15 cellular contexts compared by ENCODE assay signal in the genomic region with DNA sequence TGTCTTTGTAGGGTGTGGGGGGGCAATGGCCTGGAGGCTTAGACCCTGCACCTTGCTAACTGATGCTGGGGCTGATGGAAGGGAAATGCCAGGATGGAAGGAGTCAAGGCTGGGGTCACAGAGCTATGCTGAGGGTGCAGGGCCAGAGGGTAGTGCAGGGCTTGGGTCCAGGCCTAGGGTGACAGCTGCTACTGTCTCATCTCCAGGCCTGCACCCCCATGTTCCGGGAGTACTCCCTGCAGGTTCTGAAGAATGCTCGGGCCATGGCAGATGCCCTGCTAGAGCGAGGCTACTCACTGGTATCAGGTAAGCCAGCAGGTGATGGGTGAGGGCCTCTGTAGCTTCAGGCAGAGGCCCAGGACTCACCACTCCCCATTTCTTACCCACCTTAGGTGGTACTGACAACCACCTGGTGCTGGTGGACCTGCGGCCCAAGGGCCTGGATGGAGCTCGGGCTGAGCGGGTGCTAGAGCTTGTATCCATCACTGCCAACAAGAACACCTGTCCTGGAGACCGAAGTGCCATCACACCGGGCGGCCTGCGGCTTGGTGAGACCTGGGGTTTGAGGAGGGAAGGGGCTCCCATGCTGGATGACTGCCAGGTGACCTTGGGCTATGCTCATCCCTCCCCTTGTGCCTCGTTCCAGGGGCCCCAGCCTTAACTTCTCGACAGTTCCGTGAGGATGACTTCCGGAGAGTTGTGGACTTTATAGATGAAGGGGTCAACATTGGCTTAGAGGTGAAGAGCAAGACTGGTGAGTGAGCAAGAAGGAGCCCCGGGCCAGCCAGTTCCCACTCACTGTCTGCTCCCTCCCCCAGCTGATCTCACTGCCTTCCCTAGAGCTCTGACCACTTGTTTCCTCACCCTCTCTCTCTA. TPM values are rescaled to one million over a fixed set of nuclear protein-coding genes. Genes with fewer than 3 reads are reported as not detected.
DNase-seq lines count a peak whose midpoint lies in the region; ATAC-seq and TF ChIP-seq lines count a peak whose summit lies in the region.
"Had no signal": no experiment of that assay in that cellular context is flagged by ENCODE, and none has a peak within 500 bp of the region (broad histone marks: within the 10 kb centered on the region; RNA-seq: fewer than 3 reads in every experiment).

No MANE protein-coding gene starts in this region.

- no peak overlapping the region for H3K4me3 Mint-ChIP-seq in WTC11
- no peak overlapping the region for H3K4me3 Mint-ChIP-seq in naive thymus-derived CD4-positive, alpha-beta T cell
- no peak overlapping the region for H3K4me3 Mint-ChIP-seq in mesothelial cell of epicardium

- TF ChIP-seq CTCF in WTC11 (IDR thresholded peaks at IDR 0.05) (no peak), mesothelial cell of epicardium (IDR thresholded peaks at IDR 0.05; ENCODE audit: unreplicated experiment) (no peak)

- intact Hi-C loops in sciatic nerve (cut with DNase I) = no loop called here
- intact Hi-C loops in naive thymus-derived CD4-positive, alpha-beta T cell (cut with micrococcal nuclease) = no loop called here

- peak overlapping the region; percentile 53; the same call in 1 of the 2 replicates for H3K27ac Mint-ChIP-seq in WTC11
- no peak overlapping the region for H3K27ac Mint-ChIP-seq in naive thymus-derived CD4-positive, alpha-beta T cell
- no peak overlapping the region for H3K27ac Mint-ChIP-seq in mesothelial cell of epicardium

- H3K4me3 ChIP-seq in GM23248 = no peak overlapping the region
- H3K4me3 ChIP-seq in naive thymus-derived CD4-positive, alpha-beta T cell (ENCODE audit: low read length) = no peak overlapping the region
- H3K4me3 ChIP-seq: uterus had no signal

- H3K9me3 Mint-ChIP-seq in WTC11 (no peaks in the 10 kb centered on the region), mesothelial cell of epicardium (no peaks in the 10 kb centered on the region)
- H3K9me3 Mint-ChIP-seq in naive thymus-derived CD4-positive, alpha-beta T cell = no peaks in the 10 kb centered on the region

- H3K4me1 ChIP-seq in GM23248 (ENCODE audit: insufficient read depth) = peaks cover 14% of the 10 kb centered on the region
- peaks cover 24 to 45% of the 10 kb centered on the region in 2 donors for H3K4me1 ChIP-seq in naive thymus-derived CD4-positive, alpha-beta T cell (ENCODE audit: control insufficient read depth in 2 of 2, insufficient read depth in 2 of 2, low read length in 2 of 2)
- H3K4me1 ChIP-seq: uterus had no signal

- H3K27me3 ChIP-seq in GM23248 (replicated peaks; ENCODE audit: insufficient read depth) = no peaks in the 10 kb centered on the region
- peaks cover 0 to 3% of the 10 kb centered on the region in 2 donors for H3K27me3 ChIP-seq in naive thymus-derived CD4-positive, alpha-beta T cell (ENCODE audit: control insufficient read depth in 2 of 2, insufficient read depth in 2 of 2, low read length in 2 of 2)
- H3K27me3 ChIP-seq: uterus had no signal

- no peaks in the 10 kb centered on the region for H3K9me2 ChIP-seq in GM23248 (ENCODE audit: insufficient read depth)

- 85% methylated on average over 15 of the region's 15 CpGs for WGBS in GM23248 (ENCODE audit: low coverage in 1 of 2, low lambda C conversion rate in 2 of 2, missing lambda C conversion rate in 2 of 2), 2 experiments

- peaks cover 35% of the 10 kb centered on the region for H3K36me3 Mint-ChIP-seq in WTC11
- peaks cover 13 to 29% (median 18%) of the 10 kb centered on the region in 5 donors for H3K36me3 Mint-ChIP-seq in naive thymus-derived CD4-positive, alpha-beta T cell
- peaks cover 26% of the 10 kb centered on the region for H3K36me3 Mint-ChIP-seq in mesothelial cell of epicardium

- peaks cover 46% of the 10 kb centered on the region for H3F3A ChIP-seq in GM23248 (ENCODE audit: insufficient read depth)

- in situ Hi-C loops in GM23248 (cut with MboI) (no loop called here), KBM-7 (cut with MboI; ENCODE audit: low pct_unique_long_range_greater_than_20kb, low sequenced_read_pairs) (no loop called here)

- POLR2A ChIA-PET in WTC11 (lab: Charles Lee) = no interaction called here
- POLR2A ChIA-PET in naive thymus-derived CD4-positive, alpha-beta T cell (lab: Charles Lee) = interaction anchor here (0.9 to 1.3 kb wide), 2 partner anchors 14 to 20 kb away, joined by 3 to 6 read pairs; no protein-coding TSS in a partner anchor

- H3K9ac ChIP-seq in GM23248 = no peak overlapping the region

- H3K79me2 ChIP-seq in GM23248 (ENCODE audit: insufficient read depth) = peaks cover 35% of the 10 kb centered on the region

- H3K27me3 Mint-ChIP-seq in WTC11 (ENCODE audit: low read depth) (peaks cover 55% of the 10 kb centered on the region), mesothelial cell of epicardium (ENCODE audit: low read depth) (peaks cover 45% of the 10 kb centered on the region)
- peaks cover 16 to 26% (median 23%) of the 10 kb centered on the region in 5 donors for H3K27me3 Mint-ChIP-seq in naive thymus-derived CD4-positive, alpha-beta T cell

- peak; percentile 77 for DNase-seq in GM23248
- DNase-seq in WTC11 (ENCODE audit: low spot score) = no peak
- peak; percentile 51 for DNase-seq in fibroblast of the conjunctiva (ENCODE audit: low read depth)
- peak; percentile 63 for DNase-seq in sciatic nerve (ENCODE audit: low spot score)
- DNase-seq in naive thymus-derived CD4-positive, alpha-beta T cell = no peak
- no peak for DNase-seq in mesothelial cell of epicardium (ENCODE audit: low spot score in 2 of 2, unreplicated experiment in 2 of 2)
- DNase-seq in KBM-7 = no peak
- DNase-seq: activated CD4-positive, alpha-beta T cell treated with anti-CD3 and anti-CD28 coated beads for 4 hours; activated effector memory CD4-positive, alpha-beta T cell treated with anti-CD3 and anti-CD28 coated beads, Interleukin-2, amount 50 U/mL, for 16 hours; dermis blood vessel endothelial cell; head of caudate nucleus; NCI-H526; uterus had no signal

- H3K9me3 ChIP-seq in GM23248 (ENCODE audit: low read depth) = no peaks in the 10 kb centered on the region
- H3K9me3 ChIP-seq in naive thymus-derived CD4-positive, alpha-beta T cell (ENCODE audit: control insufficient read depth in 2 of 3, low read length in 3 of 3) = no peaks in the 10 kb centered on the region
- H3K9me3 ChIP-seq: uterus had no signal

- CTCF ChIA-PET in WTC11 (lab: Charles Lee) = interaction anchor here (0.6 to 1.6 kb wide), 4 partner anchors 9 to 20 kb away, joined by 3 to 6 read pairs (median 4); no protein-coding TSS in a partner anchor
- CTCF ChIA-PET in naive thymus-derived CD4-positive, alpha-beta T cell (lab: Charles Lee) = no interaction called here

- H3K4me1 Mint-ChIP-seq in WTC11 (peaks cover 50% of the 10 kb centered on the region), mesothelial cell of epicardium (peaks cover 28% of the 10 kb centered on the region)
- H3K4me1 Mint-ChIP-seq in naive thymus-derived CD4-positive, alpha-beta T cell = peaks cover 40 to 60% (median 55%) of the 10 kb centered on the region in 7 donors

- no peaks in the 10 kb centered on the region for H4K20me1 ChIP-seq in GM23248 (ENCODE audit: insufficient read depth)

- H3K36me3 ChIP-seq in GM23248 (ENCODE audit: low read depth) = peaks cover 30% of the 10 kb centered on the region
- peaks cover 0 to 42% (median 0%) of the 10 kb centered on the region in 3 experiments for H3K36me3 ChIP-seq in naive thymus-derived CD4-positive, alpha-beta T cell (ENCODE audit: control insufficient read depth in 2 of 3, insufficient read depth in 3 of 3, low read length in 3 of 3)
- H3K36me3 ChIP-seq: uterus had no signal

- ATAC-seq in WTC11 (no peak), sciatic nerve (peak; percentile 14), GM18861 (IDR thresholded peaks at IDR 0.05; ENCODE audit: unreplicated experiment) (no peak)
- no peak for ATAC-seq in naive thymus-derived CD4-positive, alpha-beta T cell

- H3K27ac ChIP-seq in GM23248 = no peak overlapping the region
- no peak overlapping the region for H3K27ac ChIP-seq in naive thymus-derived CD4-positive, alpha-beta T cell (ENCODE audit: low read depth, low read length)
- H3K27ac ChIP-seq: uterus had no signal

- H2AFZ ChIP-seq in GM23248 = no peak overlapping the region

- no peak overlapping the region for H3K4me2 ChIP-seq in GM23248 (ENCODE audit: unreplicated experiment)

RNA-seq across cellular contexts. Expression of a gene that starts 4.1 kb away (rescaled TPM):
- total RNA-seq in GM23248 (2014; rRNA removed; shearing (Covaris generic)) = 272 and 341 TPM in 2 replicates
- polyA plus RNA-seq in GM23248 (2016; fragmentation: Nextera tagmentation; extraction: Ambion mirVana) = 184 and 185 TPM in 2 replicates
- total RNA-seq in WTC11 (2021) (262 to 297 TPM (median 265 TPM) in 3 replicates), sciatic nerve (41.9 TPM), mesothelial cell of epicardium (78.7 to 83.7 TPM (median 78.8 TPM) in 3 replicates)
- 100 to 1,000 TPM in 1 of 5 experiments, 10 to 100 TPM in 4; 21.7 to 175 (median 36.1) TPM for total RNA-seq in naive thymus-derived CD4-positive, alpha-beta T cell
- 10 to 100 TPM; 29.7 to 40.4 TPM for polyA plus RNA-seq in naive thymus-derived CD4-positive, alpha-beta T cell

RNA-seq across cellular contexts. Expression of a gene that starts 17.0 kb away (rescaled TPM):
- 5.6 and 5.7 TPM in 2 replicates for total RNA-seq in GM23248 (2014; rRNA removed; shearing (Covaris generic))
- polyA plus RNA-seq in GM23248 (2016; fragmentation: Nextera tagmentation; extraction: Ambion mirVana) = 5.4 and 6.7 TPM in 2 replicates
- 3.7 to 4.9 TPM (median 4.4 TPM) in 3 replicates for total RNA-seq in WTC11 (2021)
- 0.27 TPM for total RNA-seq in sciatic nerve
- total RNA-seq in naive thymus-derived CD4-positive, alpha-beta T cell = under 1 TPM in 1 of 5 experiments, not detected in 4; 0.31 TPM
- not detected for polyA plus RNA-seq in naive thymus-derived CD4-positive, alpha-beta T cell
- total RNA-seq in mesothelial cell of epicardium = 3.3 to 3.8 TPM (median 3.6 TPM) in 3 replicates

RNA-seq across cellular contexts. Expression of a gene that starts 17.4 kb away (rescaled TPM):
- 0.32 and 1.3 TPM in 2 replicates for total RNA-seq in GM23248 (2014; rRNA removed; shearing (Covaris generic))
- polyA plus RNA-seq in GM23248 (2016; fragmentation: Nextera tagmentation; extraction: Ambion mirVana) = 0.35 and 0.52 TPM in 2 replicates
- total RNA-seq in WTC11 (2021) (3.2 to 3.4 TPM (median 3.3 TPM) in 3 replicates), sciatic nerve (1.9 TPM), mesothelial cell of epicardium (9.8 to 11.3 TPM (median 10.6 TPM) in 3 replicates)
- 1 to 10 TPM; 2.5 to 7.3 (median 5.6) TPM for total RNA-seq in naive thymus-derived CD4-positive, alpha-beta T cell
- polyA plus RNA-seq in naive thymus-derived CD4-positive, alpha-beta T cell = not detected
- total RNA-seq: dermis blood vessel endothelial cell, SK-MEL-5 had no signal

Comparison
In these comparisons a context has a peak if more than half of its experiments do, and no peak if none do; other contexts are left out.
1. DNase-seq: peak in GM23248 (single experiment), fibroblast of the conjunctiva (single experiment) and sciatic nerve (single experiment); none in WTC11 (single experiment), naive thymus-derived CD4-positive, alpha-beta T cell (0 of 9), mesothelial cell of epicardium (0 of 2) and KBM-7 (single experiment).